2 cellular contexts compared by ENCODE assay signal in the genomic region with DNA sequence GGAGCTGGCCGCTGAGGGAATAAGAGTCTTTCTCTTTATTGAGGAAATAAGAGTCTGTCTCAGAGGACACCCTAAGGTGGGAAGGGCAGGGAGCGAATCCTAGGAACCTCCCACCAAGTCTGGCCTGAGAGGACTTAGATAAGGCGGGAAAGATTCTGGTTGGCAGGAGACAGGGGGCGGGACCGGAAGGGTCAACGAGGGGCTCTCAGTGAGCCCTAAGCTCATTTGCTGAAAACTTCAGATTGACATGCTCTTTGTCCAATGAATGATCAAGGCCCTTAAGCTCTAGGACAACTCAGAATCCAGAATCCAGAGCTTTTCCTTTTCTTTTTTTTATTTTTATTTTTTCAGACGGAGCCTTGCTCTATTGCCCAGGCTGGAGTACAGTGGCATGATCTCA. TPM values are rescaled to one million over a fixed set of nuclear protein-coding genes. Genes with fewer than 3 reads are reported as not detected.
"Had no signal": no experiment of that assay in that cellular context is flagged by ENCODE, and none has a peak within 500 bp of the region (broad histone marks: within the 10 kb centered on the region; RNA-seq: fewer than 3 reads in every experiment).

A gene (minus strand): TSS at position 101 of the 400 bp plus-strand sequence. CDS start 196 bp downstream, outside the sequence.

RNA-seq across cellular contexts. Expression of the gene that starts here (rescaled TPM):
- total RNA-seq: G401, GM12878 had no signal
- polyA plus RNA-seq: GM12878 had no signal
